ENCODE assay signal across 20 cellular contexts in genomic region chr5:122175852-122176251, GRCh38. TPM values are rescaled to one million over a fixed set of nuclear protein-coding genes. Genes with fewer than 3 reads are reported as not detected.
"Had no signal": no experiment of that assay in that cellular context is flagged by ENCODE, and none has a peak within 500 bp of the region (broad histone marks: within the 10 kb centered on the region; RNA-seq: fewer than 3 reads in every experiment).

No MANE protein-coding gene starts in this region.

- ATAC-seq: gastroesophageal sphincter, left lobe of liver, natural killer cell, pancreas, right cardiac atrium had no signal

- H3K27me3 ChIP-seq: gastroesophageal sphincter, neural progenitor cell, pancreas, stomach, transverse colon had no signal

- H3K27ac Mint-ChIP-seq: natural killer cell, neural progenitor cell, progenitor cell of endocrine pancreas had no signal

- H3K27me3 Mint-ChIP-seq: progenitor cell of endocrine pancreas had no signal

- H3K36me3 ChIP-seq: gastroesophageal sphincter, neural progenitor cell, pancreas, stomach, thoracic aorta, transverse colon had no signal

- H3K9me3 ChIP-seq: gastroesophageal sphincter, pancreas, stomach, thoracic aorta, transverse colon had no signal

- H3K4me2 ChIP-seq: neural progenitor cell had no signal

- DNase-seq: effector CD8-positive, alpha-beta T cell; glutamatergic neuron; islet precursor cell; mammary epithelial cell; natural killer cell; nucleus accumbens; pancreas; right cardiac atrium; small intestine; stimulated activated CD4-positive, alpha-beta T cell treated with anti-CD3 and anti-CD28 coated beads, Interleukin-12 subunit alpha, Interleukin-12 subunit beta, amount 100 ng/mL, for 4 hours; stimulated activated naive CD4-positive, alpha-beta T cell; stomach; substantia nigra; transverse colon had no signal

- H3K4me3 ChIP-seq: coronary artery, gastroesophageal sphincter, neural progenitor cell, pancreas, stomach, thoracic aorta, transverse colon had no signal

- H3K4me3 Mint-ChIP-seq: natural killer cell, neural progenitor cell had no signal

- H3K4me1 Mint-ChIP-seq: natural killer cell, neural progenitor cell had no signal

- H3K9ac ChIP-seq: neural progenitor cell had no signal

- H3K36me3 Mint-ChIP-seq: natural killer cell, neural progenitor cell had no signal

- H2AFZ ChIP-seq: neural progenitor cell had no signal

- H3K4me1 ChIP-seq: pancreas, stomach, transverse colon had no signal

- H3K27ac ChIP-seq: coronary artery, gastroesophageal sphincter, neural progenitor cell, pancreas, stomach, thoracic aorta, transverse colon had no signal

RNA-seq across cellular contexts. Expression of gene ZNF474, which starts 46.5 kb away (rescaled TPM):
- total RNA-seq: transverse colon had no signal
- polyA plus RNA-seq: right cardiac atrium had no signal
